Comparison of ENCODE assay signal across 18 cellular contexts in genomic region chr6:142848156-142848555, GRCh38.
A peak's percentile ranks its signal among the peaks of the same experiment; 100 is the strongest.
DNase-seq lines count a peak whose midpoint lies in the region; ATAC-seq, FAIRE-seq and TF ChIP-seq lines count a peak whose summit lies in the region.
"Had no signal": no experiment of that assay in that cellular context is flagged by ENCODE, and none has a peak within 500 bp of the region (broad histone marks: within the 10 kb centered on the region; RNA-seq: fewer than 3 reads in every experiment).

No MANE protein-coding gene starts in this region.

- peak overlapping the region in 1 of 3 experiments; percentile 5 for H3K4me3 Mint-ChIP-seq in nephron

- TF ChIP-seq CTCF in VCaP (conservative IDR thresholded peaks at IDR 0.05) (no peak), nephron (IDR thresholded peaks at IDR 0.05; ENCODE audit: unreplicated experiment in 3 of 3) (no peak)

- peak overlapping the region; percentile 60 to 95 (median 88) for H3K27ac Mint-ChIP-seq in nephron

- no peaks in the 10 kb centered on the region for H3K9me3 Mint-ChIP-seq in nephron

- H3K27me3 Mint-ChIP-seq in nephron (ENCODE audit: low read depth) = no peaks in the 10 kb centered on the region

- H3K36me3 Mint-ChIP-seq in nephron (ENCODE audit: low read depth) = no peaks in the 10 kb centered on the region

- peak; percentile 16 for DNase-seq in NOMO-1 treated with DMSO at 0.1 percent for 48 hours (lab: John Stamatoyannopoulos, UW; ENCODE audit: unreplicated experiment)
- DNase-seq in NOMO-1 treated with dmso at 0.1 percent for 144 hours (lab: John Stamatoyannopoulos, UW; ENCODE audit: unreplicated experiment) = no peak
- no peak for DNase-seq in GM12891 (ENCODE audit: insufficient read length, low spot score)
- DNase-seq in DMS 273 treated with DMSO at 0.1 percent for 48 hours (lab: John Stamatoyannopoulos, UW) = no peak
- no peak for DNase-seq in DMS53 treated with DMSO at 0.1 percent for 48 hours (lab: John Stamatoyannopoulos, UW; ENCODE audit: unreplicated experiment)
- DNase-seq: activated CD4-positive, CD25-positive, alpha-beta regulatory T cell; activated T-cell treated with anti-CD3 and anti-CD28 coated beads for 4 hours; anterior cingulate cortex; head of caudate nucleus; NCI-H446 treated with DMSO at 0.1 percent for 48 hours; pancreas; substantia nigra; SW 1271 had no signal

- no peak for ATAC-seq in HG03095 (IDR thresholded peaks at IDR 0.05; ENCODE audit: unreplicated experiment)
- ATAC-seq: pancreas had no signal

- TF ChIP-seq POLR2A in GM12891 (IDR thresholded peaks at IDR 0.05; ENCODE audit: low read depth, low read length) = no peak

- peak overlapping the region; percentile 90 for H3K27ac ChIP-seq in VCaP
- H3K27ac ChIP-seq: 22Rv1, pancreas had no signal

- H3K4me1 Mint-ChIP-seq in nephron = peaks cover 87% of the 10 kb centered on the region

- FAIRE-seq in GM12891 (lab: Jason Lieb, UNC) = no peak
- FAIRE-seq: keratinocyte, pancreas had no signal

TF ChIP-seq in GM12891, 5 proteins besides CTCF, POLR2A, EP300 and RAD21:
- no peak for TF ChIP-seq PAX5 (IDR thresholded peaks at IDR 0.05; ENCODE audit: insufficient read depth, low read length, severe bottlenecking)
- TF ChIP-seq POU2F2 (IDR thresholded peaks at IDR 0.05; ENCODE audit: low read depth, low read length) = no peak
- no peak for TF ChIP-seq POLR2AphosphoS5 (IDR thresholded peaks at IDR 0.05; ENCODE audit: low read depth, low read length)
- peak; percentile 79 for TF ChIP-seq SPI1 (IDR thresholded peaks at IDR 0.05; ENCODE audit: low read depth, low read length)
